10 cellular contexts compared by ENCODE assay signal in genomic region chr7:29884399-29885272, GRCh38.
DNase-seq lines count a peak whose midpoint lies in the region; ATAC-seq and TF ChIP-seq lines count a peak whose summit lies in the region.
"Had no signal": no experiment of that assay in that cellular context is flagged by ENCODE, and none has a peak within 500 bp of the region (broad histone marks: within the 10 kb centered on the region; RNA-seq: fewer than 3 reads in every experiment).

No MANE protein-coding gene starts in this region.

- POLR2A ChIA-PET in activated CD4-positive, alpha-beta T cell treated with anti-CD3 and anti-CD28 coated beads for 36 hours (lab: Charles Lee): no interaction called here

- peak overlapping the region; percentile 43 for H3K4me3 ChIP-seq in kidney epithelial cell (ENCODE audit: low read depth, low read length)

- no peaks in the 10 kb centered on the region for H3K36me3 ChIP-seq in kidney epithelial cell (ENCODE audit: control insufficient read depth, insufficient read depth, low read length)

- H3K4me3 Mint-ChIP-seq in activated CD4-positive, alpha-beta T cell treated with anti-CD3 and anti-CD28 coated beads for 36 hours: no peak overlapping the region
- H3K4me3 Mint-ChIP-seq in activated naive CD8-positive, alpha-beta T cell treated with anti-CD3 and anti-CD28 coated beads for 36 hours: peak overlapping the region; percentile 8
- H3K4me3 Mint-ChIP-seq in type B pancreatic cell: peak overlapping the region; percentile 72

- ATAC-seq in activated CD4-positive, alpha-beta T cell treated with anti-CD3 and anti-CD28 coated beads for 36 hours: no peak
- no peak for ATAC-seq in GM18502 (IDR thresholded peaks at IDR 0.05; ENCODE audit: poor library complexity, unreplicated experiment)

- H3K36me3 Mint-ChIP-seq in activated CD4-positive, alpha-beta T cell treated with anti-CD3 and anti-CD28 coated beads for 36 hours (ENCODE audit: low read depth): no peaks in the 10 kb centered on the region
- no peaks in the 10 kb centered on the region for H3K36me3 Mint-ChIP-seq in activated naive CD8-positive, alpha-beta T cell treated with anti-CD3 and anti-CD28 coated beads for 36 hours
- H3K36me3 Mint-ChIP-seq in type B pancreatic cell: no peaks in the 10 kb centered on the region

- no peaks in the 10 kb centered on the region for H3K9me3 Mint-ChIP-seq in activated CD4-positive, alpha-beta T cell treated with anti-CD3 and anti-CD28 coated beads for 36 hours (ENCODE audit: low read depth)
- H3K9me3 Mint-ChIP-seq in activated naive CD8-positive, alpha-beta T cell treated with anti-CD3 and anti-CD28 coated beads for 36 hours: no peaks in the 10 kb centered on the region
- H3K9me3 Mint-ChIP-seq in type B pancreatic cell: no peaks in the 10 kb centered on the region

- peak; percentile 18 for DNase-seq in activated CD4-positive, alpha-beta T cell treated with anti-CD3 and anti-CD28 coated beads for 36 hours
- DNase-seq in activated CD4-positive, alpha-beta T cell treated with anti-CD3 and anti-CD28 coated beads for 4 hours: no peak
- DNase-seq in activated naive CD8-positive, alpha-beta T cell treated with anti-CD3 and anti-CD28 coated beads for 36 hours: no peak
- DNase-seq in kidney epithelial cell (ENCODE audit: low read depth) (no peak), type B pancreatic cell (ENCODE audit: extremely low spot score, unreplicated experiment) (peak; percentile 72), NCI-H226 (no peak)
- no peak for DNase-seq in central memory CD4-positive, alpha-beta T cell
- DNase-seq: effector memory CD4-positive, alpha-beta T cell; NCI-H2107 had no signal

- H3K27me3 Mint-ChIP-seq in activated CD4-positive, alpha-beta T cell treated with anti-CD3 and anti-CD28 coated beads for 36 hours: no peaks in the 10 kb centered on the region
- no peaks in the 10 kb centered on the region for H3K27me3 Mint-ChIP-seq in activated naive CD8-positive, alpha-beta T cell treated with anti-CD3 and anti-CD28 coated beads for 36 hours
- H3K27me3 Mint-ChIP-seq in type B pancreatic cell: peaks cover 10% of the 10 kb centered on the region

- intact Hi-C loops in activated CD4-positive, alpha-beta T cell treated with anti-CD3 and anti-CD28 coated beads for 36 hours (cut with DNase I, micrococcal nuclease): no loop called here

- peaks cover 2% of the 10 kb centered on the region for H3K27me3 ChIP-seq in kidney epithelial cell (ENCODE audit: control insufficient read depth, insufficient read depth, low read length)

- TF ChIP-seq CTCF in kidney epithelial cell (IDR thresholded peaks at IDR 0.05; ENCODE audit: insufficient read depth, low read length, poor library complexity, severe bottlenecking) (no peak), type B pancreatic cell (conservative IDR thresholded peaks at IDR 0.05) (peak; percentile 45)

- CTCF ChIA-PET in activated CD4-positive, alpha-beta T cell treated with anti-CD3 and anti-CD28 coated beads for 36 hours (lab: Charles Lee): no interaction called here

- peaks cover 8% of the 10 kb centered on the region for H3K4me1 Mint-ChIP-seq in activated CD4-positive, alpha-beta T cell treated with anti-CD3 and anti-CD28 coated beads for 36 hours
- peaks cover 16% of the 10 kb centered on the region for H3K4me1 Mint-ChIP-seq in activated naive CD8-positive, alpha-beta T cell treated with anti-CD3 and anti-CD28 coated beads for 36 hours
- peaks cover 14% of the 10 kb centered on the region for H3K4me1 Mint-ChIP-seq in type B pancreatic cell (ENCODE audit: unreplicated experiment)

- no peak overlapping the region for H3K27ac Mint-ChIP-seq in activated CD4-positive, alpha-beta T cell treated with anti-CD3 and anti-CD28 coated beads for 36 hours
- H3K27ac Mint-ChIP-seq in activated naive CD8-positive, alpha-beta T cell treated with anti-CD3 and anti-CD28 coated beads for 36 hours: no peak overlapping the region
- H3K27ac Mint-ChIP-seq in type B pancreatic cell: no peak overlapping the region

Comparison
In these comparisons a context has a peak if more than half of its experiments do, and no peak if none do; other contexts are left out.
1. DNase-seq: peak in activated CD4-positive, alpha-beta T cell treated with anti-CD3 and anti-CD28 coated beads for 36 hours (single experiment) and type B pancreatic cell (single experiment); none in activated CD4-positive, alpha-beta T cell treated with anti-CD3 and anti-CD28 coated beads for 4 hours (0 of 2), activated naive CD8-positive, alpha-beta T cell treated with anti-CD3 and anti-CD28 coated beads for 36 hours (single experiment), kidney epithelial cell (single experiment), central memory CD4-positive, alpha-beta T cell (single experiment) and NCI-H226 (single experiment).